In the genomic region with DNA sequence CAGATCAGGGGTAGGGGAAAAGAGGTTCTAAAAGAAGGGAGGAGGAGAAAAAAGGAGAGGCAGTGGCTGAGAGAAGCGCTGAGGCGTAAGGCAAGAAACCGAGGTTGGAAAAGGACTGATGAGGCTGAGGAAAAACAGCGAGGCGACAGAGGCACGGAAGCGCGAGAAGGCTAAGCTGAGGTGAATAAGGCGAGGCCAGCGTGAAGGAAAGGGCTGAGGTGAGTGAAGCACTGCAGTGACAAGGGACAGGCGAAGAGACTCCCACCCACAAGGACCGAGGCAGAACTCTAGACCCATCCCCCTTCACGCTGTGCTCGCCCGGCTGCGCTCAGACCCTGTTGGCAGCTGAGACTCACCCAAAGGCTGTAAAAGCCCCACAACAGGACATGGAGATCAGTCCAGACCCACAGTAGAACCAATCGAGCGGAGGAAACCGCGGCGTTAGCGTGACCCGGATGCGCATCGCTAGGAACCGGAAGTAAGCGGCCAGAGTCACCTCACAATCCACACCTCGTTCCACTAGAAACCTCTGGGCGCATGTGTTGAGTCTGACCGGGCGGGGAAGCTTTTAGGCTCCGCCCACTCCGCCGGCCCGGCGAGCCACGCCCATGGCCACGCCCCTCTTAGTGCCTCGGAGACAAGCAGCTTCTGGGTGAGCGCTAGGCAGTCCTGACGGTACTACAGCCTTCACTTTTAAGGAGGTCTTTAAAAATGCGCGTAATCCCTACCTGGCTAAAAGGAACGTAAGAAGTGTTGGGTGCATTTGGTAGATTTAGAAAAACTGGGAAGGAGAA, we compare ENCODE assay signal across 8 cellular contexts. TPM values are rescaled to one million over a fixed set of nuclear protein-coding genes. Genes with fewer than 3 reads are reported as not detected.
A peak's percentile ranks its signal among the peaks of the same experiment; 100 is the strongest.
DNase-seq lines count a peak whose midpoint lies in the region; ATAC-seq lines count a peak whose summit lies in the region.

A gene with protein sequence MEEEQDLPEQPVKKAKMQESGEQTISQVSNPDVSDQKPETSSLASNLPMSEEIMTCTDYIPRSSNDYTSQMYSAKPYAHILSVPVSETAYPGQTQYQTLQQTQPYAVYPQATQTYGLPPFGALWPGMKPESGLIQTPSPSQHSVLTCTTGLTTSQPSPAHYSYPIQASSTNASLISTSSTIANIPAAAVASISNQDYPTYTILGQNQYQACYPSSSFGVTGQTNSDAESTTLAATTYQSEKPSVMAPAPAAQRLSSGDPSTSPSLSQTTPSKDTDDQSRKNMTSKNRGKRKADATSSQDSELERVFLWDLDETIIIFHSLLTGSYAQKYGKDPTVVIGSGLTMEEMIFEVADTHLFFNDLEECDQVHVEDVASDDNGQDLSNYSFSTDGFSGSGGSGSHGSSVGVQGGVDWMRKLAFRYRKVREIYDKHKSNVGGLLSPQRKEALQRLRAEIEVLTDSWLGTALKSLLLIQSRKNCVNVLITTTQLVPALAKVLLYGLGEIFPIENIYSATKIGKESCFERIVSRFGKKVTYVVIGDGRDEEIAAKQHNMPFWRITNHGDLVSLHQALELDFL (minus strand): TSS at position 443 of the 794 bp plus-strand sequence. CDS start 30,584 bp downstream, outside the sequence.

- peaks cover 21% of the 10 kb centered on the region for H3K36me3 Mint-ChIP-seq in dendritic cell treated with granulocyte-macrophage colony-stimulating factor and Interleukin-4, amounts not matched to agents 40 ng/mL and 50 ng/mL, for 4 days (ENCODE audit: low read depth)

- peaks cover 57% of the 10 kb centered on the region for H3K4me1 Mint-ChIP-seq in dendritic cell treated with granulocyte-macrophage colony-stimulating factor and Interleukin-4, amounts not matched to agents 40 ng/mL and 50 ng/mL, for 4 days (ENCODE audit: low read depth)

- H3K27ac Mint-ChIP-seq in dendritic cell treated with granulocyte-macrophage colony-stimulating factor and Interleukin-4, amounts not matched to agents 40 ng/mL and 50 ng/mL, for 4 days: peak within 1 kb of the TSS; percentile 93

- no peaks in the 10 kb centered on the region for H3K9me3 Mint-ChIP-seq in dendritic cell treated with granulocyte-macrophage colony-stimulating factor and Interleukin-4, amounts not matched to agents 40 ng/mL and 50 ng/mL, for 4 days

- peak; percentile 64 to 97 (median 94) for DNase-seq in C1 segment of cervical spinal cord (lab: John Stamatoyannopoulos, UW)
- DNase-seq in NCI-H748 treated with DMSO at 0.1 percent for 48 hours (lab: John Stamatoyannopoulos, UW): peak; percentile 91
- DNase-seq in activated CD4-positive, alpha-beta T cell treated with anti-CD3 and anti-CD28 coated beads, Interleukin-2, amount 50 U/mL, for 24 hours (ENCODE audit: low read depth in 1 of 2, low spot score in 1 of 2): peak; percentile 97 to 99
- DNase-seq in left lobe of liver (ENCODE audit: low spot score): peak; percentile 99
- DNase-seq in stimulated activated CD4-positive, alpha-beta T cell treated with anti-CD3 and anti-CD28 coated beads, Interleukin-2, amount 100 ng/mL, for 4 hours (ENCODE audit: low read depth): peak; percentile 98

- intact Hi-C loops in dendritic cell treated with granulocyte-macrophage colony-stimulating factor and Interleukin-4, amounts not matched to agents 40 ng/mL and 50 ng/mL, for 4 days (cut with micrococcal nuclease): loop anchor here (10.0 kb wide), 1 partner anchor 234 kb away; no protein-coding TSS in a partner anchor

- H3K4me3 Mint-ChIP-seq in dendritic cell treated with granulocyte-macrophage colony-stimulating factor and Interleukin-4, amounts not matched to agents 40 ng/mL and 50 ng/mL, for 4 days: peak within 1 kb of the TSS; percentile 90

- H3K27me3 Mint-ChIP-seq in dendritic cell treated with granulocyte-macrophage colony-stimulating factor and Interleukin-4, amounts not matched to agents 40 ng/mL and 50 ng/mL, for 4 days: no peaks in the 10 kb centered on the region

- ATAC-seq in GM19372 (IDR thresholded peaks at IDR 0.05; ENCODE audit: low read depth, unreplicated experiment): peak; percentile 93
- peak; percentile 81 for ATAC-seq in HG03558 (IDR thresholded peaks at IDR 0.05; ENCODE audit: extremely low read depth, unreplicated experiment)
- ATAC-seq in left lobe of liver: peak; percentile 98

RNA-seq across cellular contexts. Expression of the gene that starts here (rescaled TPM):
- total RNA-seq in left lobe of liver: 6.9 TPM

Comparison
In these comparisons a context has a peak if more than half of its experiments do, and no peak if none do; other contexts are left out.
1. Peak in every context shown above with its lines: DNase-seq and ATAC-seq.